12 cellular contexts compared by ENCODE assay signal in the genomic region with DNA sequence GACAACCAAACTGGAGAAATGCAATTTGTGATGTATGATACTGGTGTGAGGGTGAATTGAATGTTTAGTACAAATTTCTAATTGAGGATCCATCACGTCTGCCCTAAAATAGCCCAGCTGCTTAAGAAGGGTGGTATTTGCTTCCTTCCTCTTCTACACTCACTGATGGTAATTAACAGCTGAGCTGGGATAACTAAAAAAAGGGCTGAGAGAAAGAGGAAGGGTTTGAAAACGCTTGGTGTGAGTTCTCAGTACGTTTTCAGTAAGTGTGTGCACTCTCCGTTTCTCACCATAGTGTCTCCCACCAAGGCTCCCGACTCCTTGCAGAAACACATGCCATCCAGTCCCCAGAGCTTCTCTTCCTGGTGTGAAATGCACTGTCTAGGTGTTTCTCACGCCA.
DNase-seq lines count a peak whose midpoint lies in the region; ATAC-seq lines count a peak whose summit lies in the region.
"Had no signal": no experiment of that assay in that cellular context is flagged by ENCODE, and none has a peak within 500 bp of the region (broad histone marks: within the 10 kb centered on the region; RNA-seq: fewer than 3 reads in every experiment).

No MANE protein-coding gene starts in this region.

- H3K27me3 Mint-ChIP-seq in stimulated activated memory B cell treated with anti-CD40 and anti-IgM and Interleukin-4, amounts not matched to agents 10 μg/mL and 1 μg/mL and 100 μg/mL, for 72 hours = no peaks in the 10 kb centered on the region
- H3K27me3 Mint-ChIP-seq: activated T-cell treated with anti-CD3 and anti-CD28 coated beads, Interleukin-2, amount 50 U/mL, for 24 hours had no signal

- no peaks in the 10 kb centered on the region for H3K9me3 Mint-ChIP-seq in stimulated activated memory B cell treated with anti-CD40 and anti-IgM and Interleukin-4, amounts not matched to agents 10 μg/mL and 1 μg/mL and 100 μg/mL, for 72 hours
- H3K9me3 Mint-ChIP-seq: activated T-cell treated with anti-CD3 and anti-CD28 coated beads, Interleukin-2, amount 50 U/mL, for 24 hours had no signal

- H3K4me3 Mint-ChIP-seq in stimulated activated memory B cell treated with anti-CD40 and anti-IgM and Interleukin-4, amounts not matched to agents 10 μg/mL and 1 μg/mL and 100 μg/mL, for 72 hours = peak overlapping the region; percentile 49
- H3K4me3 Mint-ChIP-seq: activated T-cell treated with anti-CD3 and anti-CD28 coated beads, Interleukin-2, amount 50 U/mL, for 24 hours had no signal

- peaks cover 54% of the 10 kb centered on the region for H3K4me1 Mint-ChIP-seq in stimulated activated memory B cell treated with anti-CD40 and anti-IgM and Interleukin-4, amounts not matched to agents 10 μg/mL and 1 μg/mL and 100 μg/mL, for 72 hours

- peak overlapping the region; percentile 81 for H3K27ac Mint-ChIP-seq in stimulated activated memory B cell treated with anti-CD40 and anti-IgM and Interleukin-4, amounts not matched to agents 10 μg/mL and 1 μg/mL and 100 μg/mL, for 72 hours
- H3K27ac Mint-ChIP-seq: activated T-cell treated with anti-CD3 and anti-CD28 coated beads, Interleukin-2, amount 50 U/mL, for 24 hours had no signal

- H3K36me3 Mint-ChIP-seq in stimulated activated memory B cell treated with anti-CD40 and anti-IgM and Interleukin-4, amounts not matched to agents 10 μg/mL and 1 μg/mL and 100 μg/mL, for 72 hours = no peaks in the 10 kb centered on the region

- peak; percentile 82 to 96 for DNase-seq in NOMO-1 (lab: John Stamatoyannopoulos, UW; ENCODE audit: unreplicated experiment in 2 of 2)
- peak; percentile 38 for DNase-seq in globus pallidus (ENCODE audit: low spot score)
- no peak for DNase-seq in inferior parietal cortex (ENCODE audit: extremely low spot score)
- no peak for DNase-seq in NCI-H526 (lab: John Stamatoyannopoulos, UW)
- DNase-seq: activated T-cell treated with anti-CD3 and anti-CD28 coated beads, Interleukin-2, amount 50 U/mL, for 24 hours; DMS79; mesendoderm; NCI-H1436; retina had no signal

- peak; percentile 55 for ATAC-seq in GM21390 (IDR thresholded peaks at IDR 0.05; ENCODE audit: unreplicated experiment)
- peak; percentile 73 for ATAC-seq in stimulated activated memory B cell treated with anti-CD40 and anti-IgM and Interleukin-4, amounts not matched to agents 10 μg/mL and 1 μg/mL and 100 μg/mL, for 72 hours
- no peak for ATAC-seq in HG02973 (IDR thresholded peaks at IDR 0.05; ENCODE audit: unreplicated experiment)

Comparison
In these comparisons a context has a peak if more than half of its experiments do, and no peak if none do; other contexts are left out.
1. DNase-seq: peak in NOMO-1 (2 of 2) and globus pallidus (single experiment); none in inferior parietal cortex (single experiment) and NCI-H526 (0 of 2).